Comparison of ENCODE assay signal across 14 cellular contexts in genomic region chr12:120872487-120872886, GRCh38. TPM values are rescaled to one million over a fixed set of nuclear protein-coding genes. Genes with fewer than 3 reads are reported as not detected.
DNase-seq lines count a peak whose midpoint lies in the region; TF ChIP-seq lines count a peak whose summit lies in the region.
"Had no signal": no experiment of that assay in that cellular context is flagged by ENCODE, and none has a peak within 500 bp of the region (broad histone marks: within the 10 kb centered on the region; RNA-seq: fewer than 3 reads in every experiment).

No MANE protein-coding gene starts in this region.

- no peak overlapping the region for H3K4me3 ChIP-seq in breast epithelium
- no peak overlapping the region for H3K4me3 ChIP-seq in HL-60 (replicated peaks; ENCODE audit: insufficient read depth, low read length)
- H3K4me3 ChIP-seq: PC-9 had no signal

- TF ChIP-seq POLR2A in breast epithelium (IDR thresholded peaks at IDR 0.05): no peak

- CTCF ChIA-PET in MCF 10A (lab: Yijun Ruan, JAX): interaction anchor here (0.6 kb wide), 1 partner anchor 188 kb away, joined by 4 read pairs; no protein-coding TSS in a partner anchor

- POLR2A ChIA-PET in MCF 10A (lab: Yijun Ruan, JAX): no interaction called here

- TF ChIP-seq CTCF in MCF 10A (IDR thresholded peaks at IDR 0.05; ENCODE audit: unreplicated experiment): no peak
- no peak for TF ChIP-seq CTCF in breast epithelium (IDR thresholded peaks at IDR 0.05)
- TF ChIP-seq CTCF in HL-60 (IDR thresholded peaks at IDR 0.05; ENCODE audit: insufficient read depth, low read length): no peak
- TF ChIP-seq CTCF in nephron progenitor cell (IDR thresholded peaks at IDR 0.05): no peak

- no peaks in the 10 kb centered on the region for H3K36me3 ChIP-seq in breast epithelium

- intact Hi-C loops in MCF 10A (cut with micrococcal nuclease) (no loop called here), breast epithelium (cut with DNase I; ENCODE audit: low total_unique reads) (no loop called here)

- DNase-seq in MCF 10A (ENCODE audit: unreplicated experiment) (no peak), breast epithelium (ENCODE audit: low spot score in 2 of 2) (no peak), HL-60 (ENCODE audit: low read depth in 1 of 2, low spot score in 1 of 2) (peak in 1 of 2 experiments; percentile 9), dermis blood vessel endothelial cell (peak; percentile 26), nephron progenitor cell (no peak), EL (no peak), globus pallidus (ENCODE audit: low spot score) (no peak), NCI-H2227 (lab: John Stamatoyannopoulos, UW; ENCODE audit: unreplicated experiment) (no peak)
- DNase-seq: CD8-positive, alpha-beta memory T cell; DMS79; NCI-H1417 treated with DMSO at 0.1 percent for 48 hours; NCI-H2029 treated with DMSO at 0.1 percent for 48 hours; NCI-H510A; PC-9 had no signal

- no peaks in the 10 kb centered on the region for H3K27me3 Mint-ChIP-seq in MCF 10A (ENCODE audit: insufficient read depth, unreplicated experiment)
- H3K27me3 Mint-ChIP-seq in nephron progenitor cell (ENCODE audit: low read depth, poor library complexity): peaks cover 2% of the 10 kb centered on the region
- H3K27me3 Mint-ChIP-seq: CD8-positive, alpha-beta memory T cell had no signal

- H3K4me1 Mint-ChIP-seq in MCF 10A (ENCODE audit: insufficient read depth, unreplicated experiment) (peaks cover 12% of the 10 kb centered on the region), nephron progenitor cell (peaks cover 23% of the 10 kb centered on the region)

- H3K27me3 ChIP-seq in breast epithelium: no peaks in the 10 kb centered on the region
- H3K27me3 ChIP-seq in HL-60 (ENCODE audit: insufficient read depth, poor library complexity, severe bottlenecking): no peaks in the 10 kb centered on the region

- BruUV-seq in MCF 10A (replicated peaks; lab: Mats Ljungman, UMichigan): no TSS peak

- H3K4me3 Mint-ChIP-seq in MCF 10A (ENCODE audit: unreplicated experiment) (no peak overlapping the region), nephron progenitor cell (no peak overlapping the region)

- H3K27ac Mint-ChIP-seq in MCF 10A (ENCODE audit: low read depth, unreplicated experiment) (peak overlapping the region; percentile 51), nephron progenitor cell (peak overlapping the region; percentile 62)

- peaks cover 6% of the 10 kb centered on the region for H3K36me3 Mint-ChIP-seq in MCF 10A (ENCODE audit: insufficient read depth, unreplicated experiment)
- peaks cover 28% of the 10 kb centered on the region for H3K36me3 Mint-ChIP-seq in nephron progenitor cell (ENCODE audit: low read depth)

- H3K9me3 Mint-ChIP-seq in MCF 10A (ENCODE audit: unreplicated experiment) (no peaks in the 10 kb centered on the region), nephron progenitor cell (peaks cover 9% of the 10 kb centered on the region)
- H3K9me3 Mint-ChIP-seq: CD8-positive, alpha-beta memory T cell had no signal

- H3K4me1 ChIP-seq in breast epithelium: no peaks in the 10 kb centered on the region

- no peaks in the 10 kb centered on the region for H3K9me3 ChIP-seq in breast epithelium

- H3K27ac ChIP-seq in breast epithelium (no peak overlapping the region), HL-60 (replicated peaks) (peak overlapping the region; percentile 75)
- H3K27ac ChIP-seq: PC-9 had no signal

RNA-seq across cellular contexts. Expression of gene SPPL3, which starts 31.7 kb away (rescaled TPM):
- total RNA-seq in MCF 10A (2022) (32.6 and 43.7 TPM in 2 replicates), breast epithelium (10 to 100 TPM; 19.0 to 27.1 (median 22.0) TPM), dermis blood vessel endothelial cell (5.6 and 7.5 TPM in 2 replicates)
